ENCODE assay signal across 10 cellular contexts in genomic region chr5:157828949-157829639, GRCh38. TPM values are rescaled to one million over a fixed set of nuclear protein-coding genes. Genes with fewer than 3 reads are reported as not detected.
A peak's percentile ranks its signal among the peaks of the same experiment; 100 is the strongest.
DNase-seq lines count a peak whose midpoint lies in the region; ATAC-seq and TF ChIP-seq lines count a peak whose summit lies in the region.
"Had no signal": no experiment of that assay in that cellular context is flagged by ENCODE, and none has a peak within 500 bp of the region (broad histone marks: within the 10 kb centered on the region; RNA-seq: fewer than 3 reads in every experiment).

No MANE protein-coding gene starts in this region.

- no peak overlapping the region for H3K27ac ChIP-seq in mesenchymal stem cell (ENCODE audit: low read length, poor library complexity, severe bottlenecking)

- H2BK5ac ChIP-seq in mesenchymal stem cell (ENCODE audit: low read depth, low read length, poor library complexity, severe bottlenecking): no peak overlapping the region

- peak overlapping the region in 1 of 2 experiments; percentile 96 for H3K23ac ChIP-seq in mesenchymal stem cell (ENCODE audit: low read length in 2 of 2)

- no peak overlapping the region for H3K9ac ChIP-seq in mesenchymal stem cell (ENCODE audit: low read length)

- H2AFZ ChIP-seq in mesenchymal stem cell (ENCODE audit: low read depth, low read length): no peak overlapping the region

- TF ChIP-seq CTCF in AG04449 (IDR thresholded peaks at IDR 0.05; ENCODE audit: insufficient read depth, low read length, missing control alignments): peak; percentile 23
- TF ChIP-seq CTCF in GM12865 (IDR thresholded peaks at IDR 0.05; ENCODE audit: insufficient read depth, low read depth, low read length, missing control alignments): peak; percentile 27

- H3K4me3 ChIP-seq in AG04449 (ENCODE audit: low read depth, low read length) (no peak overlapping the region), GM12865 (ENCODE audit: low read depth, low read length) (no peak overlapping the region), mesenchymal stem cell (ENCODE audit: insufficient read depth in 1 of 2, low read depth in 1 of 2, low read length in 2 of 2) (no peak overlapping the region)

- no peak for ATAC-seq in GM19324 (IDR thresholded peaks at IDR 0.05; ENCODE audit: low FRiP score, unreplicated experiment)
- ATAC-seq: right cardiac atrium had no signal

- no peak overlapping the region for H4K91ac ChIP-seq in mesenchymal stem cell (ENCODE audit: low read length)

- CTCF ChIA-PET in AG04449 (lab: Yijun Ruan, JAX): interaction anchor here (0.9 to 2.2 kb wide), 7 partner anchors 9 to 166 kb away, joined by 3 to 19 read pairs (median 4); no protein-coding TSS in a partner anchor

- H3K4ac ChIP-seq in mesenchymal stem cell (ENCODE audit: low read depth in 1 of 2, low read length in 2 of 2): no peak overlapping the region

- no peaks in the 10 kb centered on the region for H3K27me3 ChIP-seq in mesenchymal stem cell (ENCODE audit: control insufficient read depth in 1 of 2, insufficient read depth in 1 of 2, low read length in 2 of 2)

- POLR2A ChIA-PET in AG04449 (lab: Yijun Ruan, JAX): no interaction called here

- no peaks in the 10 kb centered on the region for H3K9me3 ChIP-seq in mesenchymal stem cell (ENCODE audit: control insufficient read depth, low read length)

- H3K18ac ChIP-seq in mesenchymal stem cell (ENCODE audit: low read depth in 1 of 2, low read length in 2 of 2): no peak overlapping the region

- no peak overlapping the region for H2AK5ac ChIP-seq in mesenchymal stem cell (ENCODE audit: low read length, severe bottlenecking)

- H3K4me1 ChIP-seq in mesenchymal stem cell (ENCODE audit: control insufficient read depth, insufficient read depth, low read depth, low read length): peaks cover 5% of the 10 kb centered on the region

- H3K4me2 ChIP-seq in mesenchymal stem cell (ENCODE audit: low read length, poor library complexity, severe bottlenecking): no peak overlapping the region

- no peak overlapping the region for H2BK15ac ChIP-seq in mesenchymal stem cell (ENCODE audit: low read depth, poor library complexity, severe bottlenecking)

- peaks cover 9% of the 10 kb centered on the region for H3K79me1 ChIP-seq in mesenchymal stem cell (replicated peaks; ENCODE audit: low read length, poor library complexity, severe bottlenecking)

- H4K8ac ChIP-seq in mesenchymal stem cell (ENCODE audit: low read length): no peak overlapping the region

- WGBS in mesenchymal stem cell: 98% methylated on average over 3 of the region's 4 CpGs

- no peak overlapping the region for H2BK12ac ChIP-seq in mesenchymal stem cell (ENCODE audit: low read length in 2 of 2)

- H2BK120ac ChIP-seq in mesenchymal stem cell (ENCODE audit: low read depth, low read length): no peak overlapping the region

- DNase-seq in AG04449 (ENCODE audit: low read depth, low spot score): no peak
- DNase-seq in GM12865 (ENCODE audit: low read depth): peak; percentile 8
- DNase-seq in RPMI8226: peak; percentile 8
- peak; percentile 19 for DNase-seq in iPS DF 4.7 (ENCODE audit: extremely low read depth, low spot score)
- DNase-seq in SHP77 treated with DMSO at 0.1 percent for 48 hours (lab: John Stamatoyannopoulos, UW): no peak
- no peak for DNase-seq in mesenchymal stem cell
- no peak for DNase-seq in glomerular visceral epithelial cell (ENCODE audit: extremely low spot score)
- DNase-seq: effector memory CD4-positive, alpha-beta T cell; right cardiac atrium had no signal

- peaks cover 4 to 17% of the 10 kb centered on the region in 2 experiments for H3K36me3 ChIP-seq in mesenchymal stem cell (ENCODE audit: control insufficient read depth in 1 of 2, insufficient read depth in 2 of 2, low read depth in 1 of 2, low read length in 2 of 2)

- no peak overlapping the region for H3K14ac ChIP-seq in mesenchymal stem cell (ENCODE audit: low read length in 2 of 2)

RNA-seq across cellular contexts. Expression of gene CLINT1, which starts 29.9 kb away (rescaled TPM):
- 61.1 TPM for polyA plus RNA-seq in mesenchymal stem cell (2013, experiment 1 of 2)
- polyA plus RNA-seq in mesenchymal stem cell (2013, experiment 2 of 2): 61.0 TPM

Comparison
In these comparisons a context has a peak if more than half of its experiments do, and no peak if none do; other contexts are left out.
1. DNase-seq: peak in GM12865 (single experiment), RPMI8226 (single experiment) and iPS DF 4.7 (single experiment); none in AG04449 (single experiment), SHP77 treated with DMSO at 0.1 percent for 48 hours (single experiment), mesenchymal stem cell (single experiment) and glomerular visceral epithelial cell (single experiment).